ENCODE assay signal across 2 cellular contexts in genomic region chr3:115500795-115501194, GRCh38.
TF ChIP-seq lines count a peak whose summit lies in the region.

No MANE protein-coding gene starts in this region.

TF ChIP-seq in SK-N-SH, 30 proteins besides CTCF, POLR2A, EP300 and RAD21 (continued from another document):
- TF ChIP-seq NRF1 (IDR thresholded peaks at IDR 0.05; ENCODE audit: low read depth, low read length) (no peak), EZH2phosphoT487 (IDR thresholded peaks at IDR 0.05; ENCODE audit: borderline replicate concordance, low read depth) (no peak)

TF ChIP-seq in SK-N-SH treated with all-trans-retinoic acid at 6 μM for 48 hours, 23 proteins besides CTCF, POLR2A, EP300 and RAD21 (continued from another document):
- TF ChIP-seq TSHZ2 (CRISPR knock-in tag; IDR thresholded peaks at IDR 0.05) (no peak), ZFP3 (CRISPR knock-in tag; IDR thresholded peaks at IDR 0.05) (no peak), PPARA (CRISPR knock-in tag; IDR thresholded peaks at IDR 0.05; ENCODE audit: borderline replicate concordance) (no peak), ZNF565 (CRISPR knock-in tag; conservative IDR thresholded peaks at IDR 0.05; ENCODE audit: low read depth) (no peak), ZNF70 (CRISPR knock-in tag; IDR thresholded peaks at IDR 0.05) (no peak), CSRNP3 (CRISPR knock-in tag; IDR thresholded peaks at IDR 0.05) (no peak), PATZ1 (CRISPR knock-in tag; IDR thresholded peaks at IDR 0.05; ENCODE audit: borderline replicate concordance) (no peak), SNAI2 (CRISPR knock-in tag; IDR thresholded peaks at IDR 0.05) (no peak)
TF ChIP-seq in SK-N-SH treated with all-trans-retinoic acid at 6 μM for 48 hours: peak in this region for 0.
